ENCODE assay signal across 2 cellular contexts in the genomic region with DNA sequence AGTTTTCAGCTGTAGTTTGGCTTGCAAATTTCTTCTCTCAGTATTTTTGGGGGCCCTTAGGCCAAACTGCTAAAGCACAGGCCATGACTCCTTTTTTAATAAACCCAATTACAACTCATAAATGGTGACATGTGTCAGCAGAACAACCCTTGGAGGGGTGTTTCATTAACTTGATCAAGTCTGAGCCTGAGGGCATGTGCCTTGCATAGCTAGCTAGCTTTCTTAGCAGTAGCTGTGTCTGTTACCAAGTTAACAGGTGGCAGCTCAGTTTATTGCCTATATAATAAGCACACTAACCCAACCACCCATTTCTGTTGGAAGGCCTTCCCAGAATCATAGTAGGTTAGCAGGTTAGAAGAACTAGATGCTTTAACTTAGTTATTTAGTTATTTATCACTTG.
TF ChIP-seq lines count a peak whose summit lies in the region.

No MANE protein-coding gene starts in this region.

TF ChIP-seq in SK-N-SH, 30 proteins besides CTCF, POLR2A, EP300 and RAD21 (continued from another document):
- TF ChIP-seq, protein P1, sequence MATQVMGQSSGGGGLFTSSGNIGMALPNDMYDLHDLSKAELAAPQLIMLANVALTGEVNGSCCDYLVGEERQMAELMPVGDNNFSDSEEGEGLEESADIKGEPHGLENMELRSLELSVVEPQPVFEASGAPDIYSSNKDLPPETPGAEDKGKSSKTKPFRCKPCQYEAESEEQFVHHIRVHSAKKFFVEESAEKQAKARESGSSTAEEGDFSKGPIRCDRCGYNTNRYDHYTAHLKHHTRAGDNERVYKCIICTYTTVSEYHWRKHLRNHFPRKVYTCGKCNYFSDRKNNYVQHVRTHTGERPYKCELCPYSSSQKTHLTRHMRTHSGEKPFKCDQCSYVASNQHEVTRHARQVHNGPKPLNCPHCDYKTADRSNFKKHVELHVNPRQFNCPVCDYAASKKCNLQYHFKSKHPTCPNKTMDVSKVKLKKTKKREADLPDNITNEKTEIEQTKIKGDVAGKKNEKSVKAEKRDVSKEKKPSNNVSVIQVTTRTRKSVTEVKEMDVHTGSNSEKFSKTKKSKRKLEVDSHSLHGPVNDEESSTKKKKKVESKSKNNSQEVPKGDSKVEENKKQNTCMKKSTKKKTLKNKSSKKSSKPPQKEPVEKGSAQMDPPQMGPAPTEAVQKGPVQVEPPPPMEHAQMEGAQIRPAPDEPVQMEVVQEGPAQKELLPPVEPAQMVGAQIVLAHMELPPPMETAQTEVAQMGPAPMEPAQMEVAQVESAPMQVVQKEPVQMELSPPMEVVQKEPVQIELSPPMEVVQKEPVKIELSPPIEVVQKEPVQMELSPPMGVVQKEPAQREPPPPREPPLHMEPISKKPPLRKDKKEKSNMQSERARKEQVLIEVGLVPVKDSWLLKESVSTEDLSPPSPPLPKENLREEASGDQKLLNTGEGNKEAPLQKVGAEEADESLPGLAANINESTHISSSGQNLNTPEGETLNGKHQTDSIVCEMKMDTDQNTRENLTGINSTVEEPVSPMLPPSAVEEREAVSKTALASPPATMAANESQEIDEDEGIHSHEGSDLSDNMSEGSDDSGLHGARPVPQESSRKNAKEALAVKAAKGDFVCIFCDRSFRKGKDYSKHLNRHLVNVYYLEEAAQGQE (IDR thresholded peaks at IDR 0.05; ENCODE audit: low read depth, low read length), result no peak
- TF ChIP-seq, protein P2, sequence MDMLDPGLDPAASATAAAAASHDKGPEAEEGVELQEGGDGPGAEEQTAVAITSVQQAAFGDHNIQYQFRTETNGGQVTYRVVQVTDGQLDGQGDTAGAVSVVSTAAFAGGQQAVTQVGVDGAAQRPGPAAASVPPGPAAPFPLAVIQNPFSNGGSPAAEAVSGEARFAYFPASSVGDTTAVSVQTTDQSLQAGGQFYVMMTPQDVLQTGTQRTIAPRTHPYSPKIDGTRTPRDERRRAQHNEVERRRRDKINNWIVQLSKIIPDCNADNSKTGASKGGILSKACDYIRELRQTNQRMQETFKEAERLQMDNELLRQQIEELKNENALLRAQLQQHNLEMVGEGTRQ (IDR thresholded peaks at IDR 0.05; ENCODE audit: borderline replicate concordance, low read depth, low read length), result no peak
- no peak for TF ChIP-seq FOSL2 (IDR thresholded peaks at IDR 0.05; ENCODE audit: borderline replicate concordance, low read depth)
- no peak for TF ChIP-seq TCF12 (IDR thresholded peaks at IDR 0.05)
- no peak for TF ChIP-seq GABPA (IDR thresholded peaks at IDR 0.05; ENCODE audit: low read depth)
- no peak for TF ChIP-seq RFX5 (IDR thresholded peaks at IDR 0.05; ENCODE audit: low read length)
TF ChIP-seq in SK-N-SH: peak in this region for 0.

TF ChIP-seq in SK-N-SH treated with all-trans-retinoic acid at 6 μM for 48 hours, 23 proteins besides CTCF, POLR2A, EP300 and RAD21 (continued from another document):
- TF ChIP-seq, protein P3, sequence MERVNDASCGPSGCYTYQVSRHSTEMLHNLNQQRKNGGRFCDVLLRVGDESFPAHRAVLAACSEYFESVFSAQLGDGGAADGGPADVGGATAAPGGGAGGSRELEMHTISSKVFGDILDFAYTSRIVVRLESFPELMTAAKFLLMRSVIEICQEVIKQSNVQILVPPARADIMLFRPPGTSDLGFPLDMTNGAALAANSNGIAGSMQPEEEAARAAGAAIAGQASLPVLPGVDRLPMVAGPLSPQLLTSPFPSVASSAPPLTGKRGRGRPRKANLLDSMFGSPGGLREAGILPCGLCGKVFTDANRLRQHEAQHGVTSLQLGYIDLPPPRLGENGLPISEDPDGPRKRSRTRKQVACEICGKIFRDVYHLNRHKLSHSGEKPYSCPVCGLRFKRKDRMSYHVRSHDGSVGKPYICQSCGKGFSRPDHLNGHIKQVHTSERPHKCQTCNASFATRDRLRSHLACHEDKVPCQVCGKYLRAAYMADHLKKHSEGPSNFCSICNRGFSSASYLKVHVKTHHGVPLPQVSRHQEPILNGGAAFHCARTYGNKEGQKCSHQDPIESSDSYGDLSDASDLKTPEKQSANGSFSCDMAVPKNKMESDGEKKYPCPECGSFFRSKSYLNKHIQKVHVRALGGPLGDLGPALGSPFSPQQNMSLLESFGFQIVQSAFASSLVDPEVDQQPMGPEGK (CRISPR knock-in tag; IDR thresholded peaks at IDR 0.05; ENCODE audit: borderline replicate concordance), result no peak
- TF ChIP-seq ZFP30 (CRISPR knock-in tag; IDR thresholded peaks at IDR 0.05), result no peak
- TF ChIP-seq OSR1 (CRISPR knock-in tag; IDR thresholded peaks at IDR 0.05), result no peak
- TF ChIP-seq, protein P4, sequence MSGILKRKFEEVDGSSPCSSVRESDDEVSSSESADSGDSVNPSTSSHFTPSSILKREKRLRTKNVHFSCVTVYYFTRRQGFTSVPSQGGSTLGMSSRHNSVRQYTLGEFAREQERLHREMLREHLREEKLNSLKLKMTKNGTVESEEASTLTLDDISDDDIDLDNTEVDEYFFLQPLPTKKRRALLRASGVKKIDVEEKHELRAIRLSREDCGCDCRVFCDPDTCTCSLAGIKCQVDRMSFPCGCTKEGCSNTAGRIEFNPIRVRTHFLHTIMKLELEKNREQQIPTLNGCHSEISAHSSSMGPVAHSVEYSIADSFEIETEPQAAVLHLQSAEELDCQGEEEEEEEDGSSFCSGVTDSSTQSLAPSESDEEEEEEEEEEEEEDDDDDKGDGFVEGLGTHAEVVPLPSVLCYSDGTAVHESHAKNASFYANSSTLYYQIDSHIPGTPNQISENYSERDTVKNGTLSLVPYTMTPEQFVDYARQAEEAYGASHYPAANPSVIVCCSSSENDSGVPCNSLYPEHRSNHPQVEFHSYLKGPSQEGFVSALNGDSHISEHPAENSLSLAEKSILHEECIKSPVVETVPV (CRISPR knock-in tag; IDR thresholded peaks at IDR 0.05), result no peak
- TF ChIP-seq, protein P5, sequence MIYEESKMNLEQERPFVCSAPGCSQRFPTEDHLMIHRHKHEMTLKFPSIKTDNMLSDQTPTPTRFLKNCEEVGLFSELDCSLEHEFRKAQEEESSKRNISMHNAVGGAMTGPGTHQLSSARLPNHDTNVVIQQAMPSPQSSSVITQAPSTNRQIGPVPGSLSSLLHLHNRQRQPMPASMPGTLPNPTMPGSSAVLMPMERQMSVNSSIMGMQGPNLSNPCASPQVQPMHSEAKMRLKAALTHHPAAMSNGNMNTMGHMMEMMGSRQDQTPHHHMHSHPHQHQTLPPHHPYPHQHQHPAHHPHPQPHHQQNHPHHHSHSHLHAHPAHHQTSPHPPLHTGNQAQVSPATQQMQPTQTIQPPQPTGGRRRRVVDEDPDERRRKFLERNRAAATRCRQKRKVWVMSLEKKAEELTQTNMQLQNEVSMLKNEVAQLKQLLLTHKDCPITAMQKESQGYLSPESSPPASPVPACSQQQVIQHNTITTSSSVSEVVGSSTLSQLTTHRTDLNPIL (CRISPR knock-in tag; IDR thresholded peaks at IDR 0.05; ENCODE audit: low read depth), result no peak
- TF ChIP-seq ZNF565 (CRISPR knock-in tag; conservative IDR thresholded peaks at IDR 0.05; ENCODE audit: low read depth), result no peak
- TF ChIP-seq, protein P6, sequence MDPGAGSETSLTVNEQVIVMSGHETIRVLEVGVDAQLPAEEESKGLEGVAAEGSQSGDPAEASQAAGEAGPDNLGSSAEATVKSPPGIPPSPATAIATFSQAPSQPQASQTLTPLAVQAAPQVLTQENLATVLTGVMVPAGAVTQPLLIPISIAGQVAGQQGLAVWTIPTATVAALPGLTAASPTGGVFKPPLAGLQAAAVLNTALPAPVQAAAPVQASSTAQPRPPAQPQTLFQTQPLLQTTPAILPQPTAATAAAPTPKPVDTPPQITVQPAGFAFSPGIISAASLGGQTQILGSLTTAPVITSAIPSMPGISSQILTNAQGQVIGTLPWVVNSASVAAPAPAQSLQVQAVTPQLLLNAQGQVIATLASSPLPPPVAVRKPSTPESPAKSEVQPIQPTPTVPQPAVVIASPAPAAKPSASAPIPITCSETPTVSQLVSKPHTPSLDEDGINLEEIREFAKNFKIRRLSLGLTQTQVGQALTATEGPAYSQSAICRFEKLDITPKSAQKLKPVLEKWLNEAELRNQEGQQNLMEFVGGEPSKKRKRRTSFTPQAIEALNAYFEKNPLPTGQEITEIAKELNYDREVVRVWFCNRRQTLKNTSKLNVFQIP (CRISPR knock-in tag; IDR thresholded peaks at IDR 0.05; ENCODE audit: borderline replicate concordance, low read depth), result no peak
- no peak for TF ChIP-seq ZC3H10 (CRISPR knock-in tag; IDR thresholded peaks at IDR 0.05)
- TF ChIP-seq RARB (CRISPR knock-in tag; IDR thresholded peaks at IDR 0.05), result no peak
- no peak for TF ChIP-seq ARNTL (CRISPR knock-in tag; IDR thresholded peaks at IDR 0.05; ENCODE audit: borderline replicate concordance, low read depth)
- TF ChIP-seq ISL1 (CRISPR knock-in tag; IDR thresholded peaks at IDR 0.05), result no peak
- TF ChIP-seq ZNF70 (CRISPR knock-in tag; IDR thresholded peaks at IDR 0.05), result no peak
TF ChIP-seq in SK-N-SH treated with all-trans-retinoic acid at 6 μM for 48 hours: peak in this region for 0.
